ENCODE assay signal across 17 cellular contexts in genomic region chr5:78975035-78975434, GRCh38.
"Had no signal": no experiment of that assay in that cellular context is flagged by ENCODE, and none has a peak within 500 bp of the region (broad histone marks: within the 10 kb centered on the region; RNA-seq: fewer than 3 reads in every experiment).

No MANE protein-coding gene starts in this region.

- FAIRE-seq: small intestine had no signal

- ATAC-seq: activated CD4-positive, alpha-beta T cell treated with anti-CD3 and anti-CD28 coated beads for 36 hours; foreskin keratinocyte; left lung; natural killer cell treated with Interleukin-12 subunit alpha and Interleukin-12 subunit beta and Interleukin-15 and Interleukin-18, amount 100 ng/mL, for 72 hours; right cardiac atrium; SK-N-SH treated with all-trans-retinoic acid at 6 μM for 48 hours; stimulated activated naive CD8-positive, alpha-beta T cell treated with anti-CD3 and anti-CD28 coated beads, Interleukin-15, Interleukin-2, amounts not matched to agents 100 U/mL and 50 U/mL, for 24 hours; upper lobe of right lung had no signal

- H3K4me1 ChIP-seq: prostate gland had no signal

- H3K36me3 ChIP-seq: heart left ventricle, left lung, prostate gland, suprapubic skin, upper lobe of right lung had no signal

- H3K27me3 ChIP-seq: foreskin keratinocyte, heart left ventricle, left lung, suprapubic skin, upper lobe of right lung had no signal

- H3K4me3 ChIP-seq: heart left ventricle, left lung, prostate gland, suprapubic skin, upper lobe of right lung had no signal

- H3K9me3 ChIP-seq: heart left ventricle, left lung, prostate gland, suprapubic skin, upper lobe of right lung had no signal

- DNase-seq: activated CD4-positive, alpha-beta memory T cell treated with anti-CD3 and anti-CD28 coated beads, Interleukin-2, amount 10 ng/mL, durations not matched to agents 7 days and 5 days; activated CD4-positive, alpha-beta T cell treated with anti-CD3 and anti-CD28 coated beads for 36 hours; activated naive CD4-positive, alpha-beta T cell treated with anti-CD3 and anti-CD28 coated beads, Interleukin-2, amount 10 ng/mL, durations not matched to agents 7 days and 5 days; activated T-cell treated with anti-CD3 and anti-CD28 coated beads, Interleukin-2, amount 50 U/mL, for 24 hours; effector CD4-positive, alpha-beta T cell; foreskin keratinocyte; heart left ventricle; islet precursor cell; left lung; right cardiac atrium; small intestine; stimulated activated naive CD8-positive, alpha-beta T cell treated with anti-CD3 and anti-CD28 coated beads, Interleukin-15, Interleukin-2, amounts not matched to agents 100 U/mL and 50 U/mL, for 24 hours; upper lobe of right lung had no signal

- H3K27ac ChIP-seq: foreskin keratinocyte, heart left ventricle, left lung, prostate gland, suprapubic skin, upper lobe of right lung had no signal
